Comparison of ENCODE assay signal across 26 cellular contexts in genomic region chr3:65377637-65378036, GRCh38.
"Had no signal": no experiment of that assay in that cellular context is flagged by ENCODE, and none has a peak within 500 bp of the region (broad histone marks: within the 10 kb centered on the region; RNA-seq: fewer than 3 reads in every experiment).

No MANE protein-coding gene starts in this region.

- FAIRE-seq: endometrium, kidney had no signal

- H3K79me2 ChIP-seq: hepatocyte had no signal

- ATAC-seq: effector memory CD8-positive, alpha-beta T cell; esophagus mucosa; gastrocnemius medialis; heart left ventricle; left cardiac atrium; left lung; left ventricle myocardium superior; lower lobe of right lung; mucosa of descending colon had no signal

- H3K4me2 ChIP-seq: hepatocyte had no signal

- H3K9me3 ChIP-seq: colonic mucosa, esophagus squamous epithelium, gastrocnemius medialis, heart left ventricle, left lung, lower lobe of right lung, mucosa of descending colon had no signal

- DNase-seq: colonic mucosa; cortex of kidney; effector CD8-positive, alpha-beta T cell; effector memory CD8-positive, alpha-beta T cell; endodermal cell; erythroblast; esophagus squamous epithelium; foreskin fibroblast; foreskin melanocyte; gastrocnemius medialis; heart left ventricle; immature natural killer cell; islet precursor cell; kidney; kidney glomerular epithelial cell; left cardiac atrium; left lung; left ventricle myocardium superior; lower lobe of right lung; mesenchymal stem cell; mucosa of descending colon; naive B cell had no signal

- H3K4me1 ChIP-seq: colonic mucosa, esophagus squamous epithelium, gastrocnemius medialis, heart left ventricle, left lung, lower lobe of right lung had no signal

- H2AFZ ChIP-seq: hepatocyte had no signal

- H3K36me3 ChIP-seq: colonic mucosa had no signal

- H3K4me3 ChIP-seq: colonic mucosa, esophagus squamous epithelium, gastrocnemius medialis, heart left ventricle, hepatocyte, left lung, lower lobe of right lung, mucosa of descending colon had no signal

- H3K27me3 ChIP-seq: colonic mucosa, esophagus squamous epithelium, gastrocnemius medialis, heart left ventricle, hepatocyte, left lung had no signal

- H3K27ac ChIP-seq: colonic mucosa, epithelial cell of prostate, esophagus squamous epithelium, gastrocnemius medialis, heart left ventricle, hepatocyte, left lung, lower lobe of right lung had no signal
